22 cellular contexts compared by ENCODE assay signal in genomic region chr10:1646332-1646731, GRCh38.
"Had no signal": no experiment of that assay in that cellular context is flagged by ENCODE, and none has a peak within 500 bp of the region (broad histone marks: within the 10 kb centered on the region; RNA-seq: fewer than 3 reads in every experiment).

No MANE protein-coding gene starts in this region.

- H3K4me1 ChIP-seq: colonic mucosa, esophagus muscularis mucosa, foreskin keratinocyte, gastroesophageal sphincter, heart right ventricle, left lung, lower lobe of right lung had no signal

- H3K36me3 Mint-ChIP-seq: memory B cell, mesothelial cell of epicardium had no signal

- H3K36me3 ChIP-seq: colonic mucosa, esophagus muscularis mucosa, gastroesophageal sphincter, heart right ventricle, left lung, lower lobe of right lung had no signal

- H3K27me3 ChIP-seq: colonic mucosa, foreskin keratinocyte had no signal

- ATAC-seq: effector memory CD8-positive, alpha-beta T cell; foreskin keratinocyte; gastroesophageal sphincter; heart right ventricle; left cardiac atrium; left lung; left ventricle myocardium superior; lower lobe of right lung; mucosa of descending colon had no signal

- H3K9me3 Mint-ChIP-seq: central memory CD8-positive, alpha-beta T cell; dendritic cell treated with granulocyte-macrophage colony-stimulating factor and Interleukin-4, amounts not matched to agents 40 ng/mL and 50 ng/mL, for 4 days; effector memory CD8-positive, alpha-beta T cell; endodermal cell; memory B cell; mesothelial cell of epicardium had no signal

- H3K4me3 ChIP-seq: colonic mucosa, esophagus muscularis mucosa, gastroesophageal sphincter, heart right ventricle, left lung, lower lobe of right lung, mucosa of descending colon had no signal

- H3K9me3 ChIP-seq: colonic mucosa, esophagus muscularis mucosa, gastroesophageal sphincter, heart right ventricle, lower lobe of right lung, mucosa of descending colon had no signal

- H3K27me3 Mint-ChIP-seq: central memory CD8-positive, alpha-beta T cell; dendritic cell treated with granulocyte-macrophage colony-stimulating factor and Interleukin-4, amounts not matched to agents 40 ng/mL and 50 ng/mL, for 4 days had no signal

- H3K4me1 Mint-ChIP-seq: central memory CD8-positive, alpha-beta T cell; endodermal cell; mesothelial cell of epicardium had no signal

- H3K27ac ChIP-seq: colonic mucosa, esophagus muscularis mucosa, foreskin keratinocyte, gastroesophageal sphincter, heart right ventricle, left lung, lower lobe of right lung had no signal

- DNase-seq: cerebellar nuclear complex; colonic mucosa; cortex of kidney; effector CD8-positive, alpha-beta T cell; effector memory CD8-positive, alpha-beta T cell; endodermal cell; foreskin keratinocyte; glutamatergic neuron; heart right ventricle; hippocampal formation; left cardiac atrium; left lung; left ventricle myocardium superior; lower lobe of right lung; mesendoderm; mucosa of descending colon had no signal

- H3K4me3 Mint-ChIP-seq: central memory CD8-positive, alpha-beta T cell; dendritic cell treated with granulocyte-macrophage colony-stimulating factor and Interleukin-4, amounts not matched to agents 40 ng/mL and 50 ng/mL, for 4 days; effector memory CD8-positive, alpha-beta T cell; endodermal cell; memory B cell; mesothelial cell of epicardium had no signal

- H3K27ac Mint-ChIP-seq: dendritic cell treated with granulocyte-macrophage colony-stimulating factor and Interleukin-4, amounts not matched to agents 40 ng/mL and 50 ng/mL, for 4 days; effector memory CD8-positive, alpha-beta T cell; endodermal cell; memory B cell; mesothelial cell of epicardium had no signal
